ENCODE assay signal across 11 cellular contexts in genomic region chr9:91945277-91946074, GRCh38. TPM values are rescaled to one million over a fixed set of nuclear protein-coding genes. Genes with fewer than 3 reads are reported as not detected.
A peak's percentile ranks its signal among the peaks of the same experiment; 100 is the strongest.
DNase-seq lines count a peak whose midpoint lies in the region; TF ChIP-seq lines count a peak whose summit lies in the region.
"Had no signal": no experiment of that assay in that cellular context is flagged by ENCODE, and none has a peak within 500 bp of the region (broad histone marks: within the 10 kb centered on the region; RNA-seq: fewer than 3 reads in every experiment).

No MANE protein-coding gene starts in this region.

- H3K27ac ChIP-seq in SJSA1 (no peak overlapping the region), parathyroid adenoma (peak overlapping the region; percentile 79), dorsolateral prefrontal cortex (no peak overlapping the region)

- intact Hi-C loops in dorsolateral prefrontal cortex (cut with DNase I), result no loop called here

- peak overlapping the region; percentile 70 for H3K4me2 ChIP-seq in parathyroid adenoma (ENCODE audit: low read length)

- H3K4me3 ChIP-seq in SJSA1 (no peak overlapping the region), parathyroid adenoma (ENCODE audit: low read depth, low read length) (peak overlapping the region; percentile 48), dorsolateral prefrontal cortex (no peak overlapping the region)

- peaks cover 4% of the 10 kb centered on the region for H3K9me3 Mint-ChIP-seq in glutamatergic neuron (ENCODE audit: unreplicated experiment)

- no peak overlapping the region for H2AFZ ChIP-seq in parathyroid adenoma

- no peak overlapping the region for H3K9ac ChIP-seq in parathyroid adenoma

- H3K4me1 ChIP-seq in SJSA1 (replicated peaks) (peaks cover 32% of the 10 kb centered on the region), parathyroid adenoma (peaks cover 7% of the 10 kb centered on the region)

- peaks cover 8% of the 10 kb centered on the region for H3K27me3 Mint-ChIP-seq in glutamatergic neuron (ENCODE audit: unreplicated experiment)

- DNase-seq in ELF-1 (ENCODE audit: low read depth, low spot score) (peak; percentile 64), SJSA1 (ENCODE audit: low read depth in 1 of 2, low spot score in 2 of 2) (peak; percentile 14 to 17), glutamatergic neuron (no peak), NCI-H1694 (lab: John Stamatoyannopoulos, UW) (no peak), NCI-H2196 treated with DMSO at 0.1 percent for 48 hours (lab: John Stamatoyannopoulos, UW; ENCODE audit: unreplicated experiment) (no peak), dorsolateral prefrontal cortex (no peak), cerebellar nuclear complex (lab: John Stamatoyannopoulos, UW) (no peak)
- DNase-seq: hypothalamus, NCI-H2029 treated with DMSO at 0.1 percent for 48 hours, retina had no signal

- H3K27me3 ChIP-seq in SJSA1 (replicated peaks), result peaks cover 32% of the 10 kb centered on the region
- H3K27me3 ChIP-seq in parathyroid adenoma (ENCODE audit: control insufficient read depth, insufficient read depth, low read length), result no peaks in the 10 kb centered on the region
- peaks cover 0 to 68% (median 36%) of the 10 kb centered on the region in 45 donors for H3K27me3 ChIP-seq in dorsolateral prefrontal cortex

- H3K9me3 ChIP-seq in SJSA1 (replicated peaks) (no peaks in the 10 kb centered on the region), parathyroid adenoma (ENCODE audit: control insufficient read depth, low read length) (no peaks in the 10 kb centered on the region)

- H3K4me3 Mint-ChIP-seq in glutamatergic neuron (ENCODE audit: unreplicated experiment), result peak overlapping the region; percentile 31

- peaks cover 7% of the 10 kb centered on the region for H3K79me2 ChIP-seq in parathyroid adenoma

- peaks cover 6% of the 10 kb centered on the region for H3K36me3 Mint-ChIP-seq in glutamatergic neuron (ENCODE audit: unreplicated experiment)

- H3K27ac Mint-ChIP-seq in glutamatergic neuron (ENCODE audit: unreplicated experiment), result no peak overlapping the region

- no peaks in the 10 kb centered on the region for H3K36me3 ChIP-seq in SJSA1
- no peaks in the 10 kb centered on the region for H3K36me3 ChIP-seq in parathyroid adenoma (ENCODE audit: control insufficient read depth, insufficient read depth, low read length)

- TF ChIP-seq CTCF in glutamatergic neuron (IDR thresholded peaks at IDR 0.05; ENCODE audit: partially characterized antibody, unreplicated experiment), result no peak
- no peak for TF ChIP-seq CTCF in parathyroid adenoma (IDR thresholded peaks at IDR 0.05)
- TF ChIP-seq CTCF in dorsolateral prefrontal cortex (IDR thresholded peaks at IDR 0.05 in 54 of 56, conservative IDR thresholded peaks at IDR 0.05 in 2 of 56; ENCODE audit: low read depth in 1 of 56, partially characterized antibody in 56 of 56), result no peak

- peaks cover 35% of the 10 kb centered on the region for H3K4me1 Mint-ChIP-seq in glutamatergic neuron (ENCODE audit: low read depth, unreplicated experiment)

RNA-seq across cellular contexts. Expression of gene ROR2, which starts 4.6 kb away (rescaled TPM):
- total RNA-seq in SJSA1 (2014; rRNA removed; shearing (Covaris generic)), result 0.44 and 0.66 TPM in 2 replicates
- 51.1 TPM for total RNA-seq in glutamatergic neuron (ENCODE audit: unreplicated experiment)
- 1 to 10 TPM in 72 of 120 experiments, under 1 TPM in 46, not detected in 2; 0.16 to 3.9 (median 1.2) TPM for total RNA-seq in dorsolateral prefrontal cortex

Comparison
In these comparisons a context has a peak if more than half of its experiments do, and no peak if none do; other contexts are left out.
1. DNase-seq: peak in ELF-1 (single experiment) and SJSA1 (2 of 2); none in glutamatergic neuron (single experiment), NCI-H1694 (single experiment), NCI-H2196 treated with DMSO at 0.1 percent for 48 hours (single experiment), dorsolateral prefrontal cortex (0 of 10) and cerebellar nuclear complex (0 of 2).
2. RNA of gene ROR2, which starts 4.6 kb away (total RNA-seq): 51.1 TPM in glutamatergic neuron (single experiment); 0.16 to 3.9 TPM in dorsolateral prefrontal cortex and 0.44 to 0.66 TPM in SJSA1; every median in the first group is over 10 times any median in the second.